24 cellular contexts compared by ENCODE assay signal in the genomic region with DNA sequence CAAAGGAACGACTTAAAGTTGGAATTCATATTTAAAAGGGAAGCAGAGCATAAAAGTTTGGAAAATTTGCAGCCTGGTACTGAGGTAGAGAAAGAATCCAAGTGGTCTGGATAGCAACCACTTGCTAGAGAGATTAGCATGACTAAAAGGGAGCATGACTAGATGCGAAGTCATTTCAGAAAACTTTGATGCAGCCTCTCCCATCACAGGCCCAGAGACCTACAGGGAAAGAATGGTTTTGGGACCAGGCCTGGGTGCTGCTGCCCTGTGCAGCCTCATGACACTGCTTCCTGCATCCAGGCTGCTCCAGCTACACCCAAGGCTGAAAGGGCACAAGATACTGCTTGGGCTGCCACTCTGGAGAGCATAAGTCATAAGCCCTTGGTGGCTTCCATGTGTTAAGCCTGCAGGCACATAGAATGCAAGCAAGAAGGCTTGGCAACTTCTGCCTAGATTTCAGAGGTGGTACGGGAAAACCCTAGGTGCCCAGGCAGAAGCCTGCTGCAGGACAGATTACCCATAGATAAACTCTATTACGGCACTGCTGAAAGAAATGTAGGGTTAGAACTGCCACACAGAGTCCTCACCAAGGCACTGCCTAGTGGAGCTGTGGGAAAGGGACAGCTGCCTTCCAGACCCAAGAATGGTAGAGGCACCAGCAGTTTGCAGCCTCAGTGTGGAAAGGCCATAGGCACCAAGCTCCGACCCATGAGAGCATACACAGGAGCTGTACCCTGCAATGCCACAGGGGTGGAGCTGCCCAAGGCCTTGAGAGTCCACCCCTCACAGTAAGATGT.
"Had no signal": no experiment of that assay in that cellular context is flagged by ENCODE, and none has a peak within 500 bp of the region (broad histone marks: within the 10 kb centered on the region; RNA-seq: fewer than 3 reads in every experiment).

No MANE protein-coding gene starts in this region.

- H3K9me3 ChIP-seq: ascending aorta, psoas muscle, suprapubic skin, tibial artery had no signal

- H2AFZ ChIP-seq: parathyroid adenoma had no signal

- H3K27ac ChIP-seq: ascending aorta, brain microvascular endothelial cell, coronary artery, dorsolateral prefrontal cortex, heart left ventricle, parathyroid adenoma, psoas muscle, suprapubic skin, tibial artery, WERI-Rb-1 had no signal

- H3K27me3 ChIP-seq: ascending aorta, brain microvascular endothelial cell, dorsolateral prefrontal cortex, heart left ventricle, suprapubic skin, tibial artery had no signal

- DNase-seq: activated CD4-positive, alpha-beta T cell treated with anti-CD3 and anti-CD28 coated beads for 48 hours; activated CD4-positive, alpha-beta T cell treated with anti-CD3 and anti-CD28 coated beads, Interleukin-2, amount 50 U/mL, for 48 hours; activated CD8-positive, alpha-beta memory T cell treated with anti-CD3 and anti-CD28 coated beads, Interleukin-2, amount 50 U/mL, for 4 hours; activated effector memory CD4-positive, alpha-beta T cell treated with anti-CD3 and anti-CD28 coated beads, Interleukin-2, amount 50 U/mL, for 16 hours; activated naive CD4-positive, alpha-beta T cell treated with anti-CD3 and anti-CD28 coated beads, Interleukin-2, amount 10 ng/mL, durations not matched to agents 7 days and 5 days; activated naive CD8-positive, alpha-beta T cell treated with anti-CD3 and anti-CD28 coated beads, Interleukin-2, amount 10 ng/mL, durations not matched to agents 7 days and 5 days; activated T-cell treated with anti-CD3 and anti-CD28 coated beads, Interleukin-2, amount 50 U/mL, for 1 hour; brain microvascular endothelial cell; dorsolateral prefrontal cortex; effector memory CD4-positive, alpha-beta T cell; heart left ventricle; naive thymus-derived CD4-positive, alpha-beta T cell; nucleus accumbens; psoas muscle; stimulated activated CD4-positive, alpha-beta T cell treated with anti-CD3 and anti-CD28 coated beads, Interleukin-15, amount 100 ng/mL, for 24 hours; stimulated activated CD4-positive, alpha-beta T cell treated with anti-CD3 and anti-CD28 coated beads, Interleukin-2, amount 100 ng/mL, for 24 hours; stimulated activated naive B cell treated with anti-CD40 and anti-IgM and Interleukin-4, amounts not matched to agents 10 μg/mL and 1 μg/mL and 100 μg/mL, for 72 hours; tibial artery; WERI-Rb-1 had no signal

- ATAC-seq: activated CD4-positive, CD25-positive, alpha-beta regulatory T cell treated with anti-CD3 and anti-CD28 coated beads, Interleukin-2, amount 50 U/mL, for 24 hours; naive thymus-derived CD4-positive, alpha-beta T cell; psoas muscle; stimulated activated naive B cell treated with anti-CD40 and anti-IgM and Interleukin-4, amounts not matched to agents 10 μg/mL and 1 μg/mL and 100 μg/mL, for 72 hours had no signal

- H3K4me3 ChIP-seq: ascending aorta, coronary artery, dorsolateral prefrontal cortex, heart left ventricle, psoas muscle, suprapubic skin, tibial artery had no signal

- H3K4me1 ChIP-seq: ascending aorta, parathyroid adenoma, psoas muscle, suprapubic skin, tibial artery had no signal

- H3K36me3 ChIP-seq: ascending aorta, brain microvascular endothelial cell, heart left ventricle, suprapubic skin, tibial artery, WERI-Rb-1 had no signal

- H3K9ac ChIP-seq: parathyroid adenoma had no signal

- H3K79me2 ChIP-seq: parathyroid adenoma had no signal
